ENCODE assay signal across 18 cellular contexts in genomic region chr19:30105723-30106122, GRCh38.
A peak's percentile ranks its signal among the peaks of the same experiment; 100 is the strongest.
DNase-seq lines count a peak whose midpoint lies in the region; ATAC-seq, FAIRE-seq and TF ChIP-seq lines count a peak whose summit lies in the region.
"Had no signal": no experiment of that assay in that cellular context is flagged by ENCODE, and none has a peak within 500 bp of the region (broad histone marks: within the 10 kb centered on the region; RNA-seq: fewer than 3 reads in every experiment).

No MANE protein-coding gene starts in this region.

- peak; percentile 59 for ATAC-seq in HG02870 (IDR thresholded peaks at IDR 0.05; ENCODE audit: unreplicated experiment)
- ATAC-seq in GM12878, result peak; percentile 90
- ATAC-seq: Panc1 had no signal

- H3K27me3 ChIP-seq in GM12878 (replicated peaks in 1 of 2; ENCODE audit: control insufficient read depth in 2 of 2, insufficient read depth in 2 of 2, low read length in 1 of 2) (no peaks in the 10 kb centered on the region), mesenchymal stem cell (ENCODE audit: control insufficient read depth in 1 of 2, insufficient read depth in 1 of 2, low read length in 2 of 2) (peaks cover 0 to 5% of the 10 kb centered on the region in 2 experiments), vagina (no peaks in the 10 kb centered on the region)

- no peaks in the 10 kb centered on the region; the same call in 2 of the 3 replicates for H3K9me3 ChIP-seq in GM12878 (replicated peaks; ENCODE audit: control insufficient read depth, insufficient read depth, low read length)
- H3K9me3 ChIP-seq in mesenchymal stem cell (ENCODE audit: control insufficient read depth, low read length), result no peaks in the 10 kb centered on the region
- H3K9me3 ChIP-seq in vagina, result no peaks in the 10 kb centered on the region
- H3K9me3 ChIP-seq: SK-N-SH had no signal

- H3K79me1 ChIP-seq in mesenchymal stem cell (replicated peaks; ENCODE audit: low read length, poor library complexity, severe bottlenecking), result no peaks in the 10 kb centered on the region

- H3K4me2 ChIP-seq in GM12878 (ENCODE audit: control insufficient read depth, insufficient read depth) (no peak overlapping the region), mesenchymal stem cell (ENCODE audit: low read length, poor library complexity, severe bottlenecking) (no peak overlapping the region)
- H3K4me2 ChIP-seq: SK-N-SH had no signal

- H3K23ac ChIP-seq in mesenchymal stem cell (ENCODE audit: low read length in 2 of 2), result no peak overlapping the region

- no peak overlapping the region for H4K8ac ChIP-seq in mesenchymal stem cell (ENCODE audit: low read length)

- no peak overlapping the region for H4K91ac ChIP-seq in mesenchymal stem cell (ENCODE audit: low read length)

- FAIRE-seq in GM18507 (lab: Jason Lieb, UNC) (peak; percentile 75), GM12878 (lab: Jason Lieb, UNC) (no peak)

- H2AFZ ChIP-seq in GM12878 (ENCODE audit: control insufficient read depth, low read depth, low read length) (no peak overlapping the region), mesenchymal stem cell (ENCODE audit: low read depth, low read length) (no peak overlapping the region)

- H4K20me1 ChIP-seq in GM12878 (ENCODE audit: control insufficient read depth, insufficient read depth), result no peaks in the 10 kb centered on the region

- H3K4me1 ChIP-seq in GM12878 (ENCODE audit: control insufficient read depth, insufficient read depth, low read length), result no peaks in the 10 kb centered on the region
- H3K4me1 ChIP-seq in mesenchymal stem cell (ENCODE audit: control insufficient read depth, insufficient read depth, low read depth, low read length), result no peaks in the 10 kb centered on the region
- no peaks in the 10 kb centered on the region for H3K4me1 ChIP-seq in vagina

- POLR2A ChIA-PET in GM12878 (lab: Charles Lee), result no interaction called here

- no peak for TF ChIP-seq EP300 in GM12878 (IDR thresholded peaks at IDR 0.05; ENCODE audit: borderline replicate concordance in 1 of 2, control insufficient read depth in 1 of 2, low read depth in 2 of 2, low read length in 2 of 2)

- H3K9ac ChIP-seq in GM12878 (ENCODE audit: control insufficient read depth, insufficient read depth, low read length) (no peak overlapping the region), mesenchymal stem cell (ENCODE audit: low read length) (no peak overlapping the region)
- H3K9ac ChIP-seq: SK-N-SH had no signal

- no peaks in the 10 kb centered on the region for H3K79me2 ChIP-seq in GM12878 (ENCODE audit: control insufficient read depth, insufficient read depth, low read length)

- RAD21 ChIA-PET in GM12878 (lab: Charles Lee; ENCODE audit: unreplicated experiment), result interaction anchor here (0.9 kb wide), 1 partner anchor 76 kb away, joined by 3 read pairs; no protein-coding TSS in a partner anchor

- DNase-seq in GM18507 (ENCODE audit: extremely low spot score, insufficient read length, low read depth), result peak; percentile 12
- DNase-seq in GM20000 (ENCODE audit: low spot score), result peak; percentile 36
- peak; percentile 11 for DNase-seq in GM12878 (ENCODE audit: low read depth, low spot score)
- no peak for DNase-seq in mesenchymal stem cell
- DNase-seq in vagina (ENCODE audit: extremely low spot score in 2 of 2), result no peak
- no peak for DNase-seq in HK-2 (ENCODE audit: unreplicated experiment)
- DNase-seq: DMS53, HFFc6, IMR-90, NCI-H1417 treated with DMSO at 0.1 percent for 48 hours, NCI-H2029 treated with DMSO at 0.1 percent for 48 hours, NCI-H510A, NCI-H82, Right ventricle myocardium superior, SK-N-SH, T-helper 1 cell had no signal

- intact Hi-C loops in GM12878 (cut with micrococcal nuclease; ENCODE audit: unreplicated experiment) (no loop called here), vagina (cut with DNase I) (no loop called here)

- H3K18ac ChIP-seq in mesenchymal stem cell (ENCODE audit: low read depth in 1 of 2, low read length in 2 of 2), result no peak overlapping the region

- no peak overlapping the region for H3K4ac ChIP-seq in mesenchymal stem cell (ENCODE audit: low read depth in 1 of 2, low read length in 2 of 2)

- no peak overlapping the region for H2BK12ac ChIP-seq in mesenchymal stem cell (ENCODE audit: low read length in 2 of 2)

- H3K14ac ChIP-seq in mesenchymal stem cell (ENCODE audit: low read length in 2 of 2), result no peak overlapping the region

- no peak overlapping the region for H2BK5ac ChIP-seq in mesenchymal stem cell (ENCODE audit: low read depth, low read length, poor library complexity, severe bottlenecking)

- no peaks in the 10 kb centered on the region for H3K36me3 ChIP-seq in GM12878 (ENCODE audit: control insufficient read depth in 2 of 2, insufficient read depth in 2 of 2, low read length in 1 of 2)
- H3K36me3 ChIP-seq in mesenchymal stem cell (ENCODE audit: control insufficient read depth in 1 of 2, insufficient read depth in 2 of 2, low read depth in 1 of 2, low read length in 2 of 2), result no peaks in the 10 kb centered on the region
- no peaks in the 10 kb centered on the region for H3K36me3 ChIP-seq in vagina

- TF ChIP-seq RAD21 in GM12878 (IDR thresholded peaks at IDR 0.05; ENCODE audit: insufficient read depth, low read depth, low read length), result no peak

- CTCF ChIA-PET in GM12878 (lab: Yijun Ruan, JAX), result no interaction called here

- 17% methylated on average over 6 of the region's 6 CpGs for WGBS in GM12878 (ENCODE audit: insufficient coverage, insufficient replicate concordance, low lambda C conversion rate, missing lambda C conversion rate)
- 83% methylated on average over 6 of the region's 6 CpGs for WGBS in mesenchymal stem cell

- no peak overlapping the region for H2AK5ac ChIP-seq in mesenchymal stem cell (ENCODE audit: low read length, severe bottlenecking)

- SMC1A ChIA-PET in GM12878 (lab: Charles Lee; ENCODE audit: uncharacterized antibody, unreplicated experiment), result no interaction called here

- H2BK120ac ChIP-seq in mesenchymal stem cell (ENCODE audit: low read depth, low read length), result no peak overlapping the region

- TF ChIP-seq CTCF in GM20000 (IDR thresholded peaks at IDR 0.05; ENCODE audit: extremely low read depth, missing control alignments) (no peak), GM12878 (IDR thresholded peaks at IDR 0.05 in 2 of 3, conservative IDR thresholded peaks at IDR 0.05 in 1 of 3; ENCODE audit: control insufficient read depth in 2 of 3, extremely low read depth in 1 of 3, insufficient read depth in 1 of 3, low read depth in 3 of 3, low read length in 3 of 3) (no peak), vagina (IDR thresholded peaks at IDR 0.05) (no peak)

- H3K4me3 ChIP-seq in GM12878 (no peak overlapping the region), mesenchymal stem cell (ENCODE audit: insufficient read depth in 1 of 2, low read depth in 1 of 2, low read length in 2 of 2) (no peak overlapping the region), vagina (no peak overlapping the region)

- BruUV-seq in GM12878 (replicated peaks; lab: Mats Ljungman, UMichigan), result no TSS peak

- H2BK15ac ChIP-seq in mesenchymal stem cell (ENCODE audit: low read depth, poor library complexity, severe bottlenecking), result no peak overlapping the region

- in situ Hi-C loops in GM12878 (cut with MboI), result no loop called here

- H3K27ac ChIP-seq in GM12878 (ENCODE audit: control insufficient read depth, insufficient read depth), result no peak overlapping the region
- no peak overlapping the region for H3K27ac ChIP-seq in mesenchymal stem cell (ENCODE audit: low read length, poor library complexity, severe bottlenecking)
- H3K27ac ChIP-seq in vagina, result no peak overlapping the region

- TF ChIP-seq POLR2A in GM12878 (IDR thresholded peaks at IDR 0.05; ENCODE audit: low read depth, low read length), result no peak
- TF ChIP-seq POLR2A in vagina (IDR thresholded peaks at IDR 0.05), result no peak

TF ChIP-seq in GM12878, 131 proteins besides CTCF, POLR2A, EP300 and RAD21 (continues in another document):
- TF ChIP-seq IKZF2 (IDR thresholded peaks at IDR 0.05), result no peak
- no peak for TF ChIP-seq TCF7 (IDR thresholded peaks at IDR 0.05; ENCODE audit: borderline replicate concordance)
- TF ChIP-seq SMAD5 (IDR thresholded peaks at IDR 0.05; ENCODE audit: low read depth), result no peak
- no peak for TF ChIP-seq RUNX3 (IDR thresholded peaks at IDR 0.05; ENCODE audit: low read length)
- no peak for TF ChIP-seq USF2 (IDR thresholded peaks at IDR 0.05; ENCODE audit: borderline replicate concordance, low read depth, low read length)
- TF ChIP-seq ZBTB4 (CRISPR knock-in tag; IDR thresholded peaks at IDR 0.05), result no peak
- TF ChIP-seq HDAC6 (IDR thresholded peaks at IDR 0.05; ENCODE audit: unreplicated experiment), result no peak
- TF ChIP-seq EZH2 (IDR thresholded peaks at IDR 0.05; ENCODE audit: borderline replicate concordance, control insufficient read depth, low read depth, low read length), result no peak
- no peak for TF ChIP-seq SREBF1 (IDR thresholded peaks at IDR 0.05; ENCODE audit: low read length)
- TF ChIP-seq SIN3A (IDR thresholded peaks at IDR 0.05; ENCODE audit: low read depth, low read length), result no peak

Comparison
In these comparisons a context has a peak if more than half of its experiments do, and no peak if none do; other contexts are left out.
1. DNase-seq: peak in GM18507 (single experiment), GM20000 (single experiment) and GM12878 (single experiment); none in mesenchymal stem cell (single experiment), vagina (0 of 2) and HK-2 (single experiment).